ENCODE assay signal across 26 cellular contexts in genomic region chr11:36426226-36426848, GRCh38.
DNase-seq lines count a peak whose midpoint lies in the region; ATAC-seq, FAIRE-seq and TF ChIP-seq lines count a peak whose summit lies in the region.
"Had no signal": no experiment of that assay in that cellular context is flagged by ENCODE, and none has a peak within 500 bp of the region (broad histone marks: within the 10 kb centered on the region; RNA-seq: fewer than 3 reads in every experiment).

No MANE protein-coding gene starts in this region.

- H4K20me1 ChIP-seq in IMR-90 (ENCODE audit: insufficient read depth, low read length), result no peaks in the 10 kb centered on the region

- H3K27ac ChIP-seq in IMR-90 (ENCODE audit: insufficient read depth, low read length) (no peak overlapping the region), left lung (peak overlapping the region; percentile 38 to 54), small intestine (ENCODE audit: low read depth in 1 of 2, low read length in 1 of 2) (peak overlapping the region in 1 of 2 donors; percentile 26)
- H3K27ac ChIP-seq: brain microvascular endothelial cell, thyroid gland had no signal

- BruUV-seq in IMR-90 (replicated peaks; lab: Mats Ljungman, UMichigan), result no TSS peak

- peak overlapping the region; percentile 52 for H3K18ac ChIP-seq in IMR-90 (ENCODE audit: low read depth, low read length)

- H3K56ac ChIP-seq in IMR-90 (ENCODE audit: extremely low read depth, insufficient read depth, low read length), result no peak overlapping the region

- peak overlapping the region; percentile 40; the same call in 1 of the 2 replicates for H4K91ac ChIP-seq in IMR-90 (ENCODE audit: insufficient read depth, low read depth, low read length)

- 0 out of 2 replicates have a peak overlapping the region, but pooled peaks have one; percentile 23 for H3K14ac ChIP-seq in IMR-90 (replicated peaks; ENCODE audit: low read depth, low read length)

- H4K8ac ChIP-seq in IMR-90 (ENCODE audit: low read depth in 2 of 2, low read length in 2 of 2), result peak overlapping the region in 1 of 2 experiments; percentile 19; a peak in 2 of 4 replicates

- peak overlapping the region; percentile 20; the same call in 1 of the 3 replicates for H2BK15ac ChIP-seq in IMR-90 (ENCODE audit: low read depth, low read length)

- peaks cover 0 to 12% of the 10 kb centered on the region in 2 experiments; a peak in 3 of 4 replicates for H3K79me1 ChIP-seq in IMR-90 (ENCODE audit: low read depth in 1 of 2, low read length in 2 of 2)

- peak overlapping the region; percentile 31; the same call in 1 of the 2 replicates for H4K5ac ChIP-seq in IMR-90 (ENCODE audit: low read depth, low read length)

- H3K9me3 ChIP-seq in IMR-90 (ENCODE audit: control insufficient read depth, insufficient read depth, low read length), result no peaks in the 10 kb centered on the region
- no peaks in the 10 kb centered on the region for H3K9me3 ChIP-seq in left lung
- H3K9me3 ChIP-seq in small intestine (ENCODE audit: control insufficient read depth, low read depth), result no peaks in the 10 kb centered on the region
- H3K9me3 ChIP-seq: thyroid gland had no signal

- H3K27me3 ChIP-seq in IMR-90 (ENCODE audit: control insufficient read depth, insufficient read depth, low read length) (no peaks in the 10 kb centered on the region), left lung (no peaks in the 10 kb centered on the region), small intestine (ENCODE audit: control insufficient read depth in 2 of 2, insufficient read depth in 2 of 2, low read length in 2 of 2) (no peaks in the 10 kb centered on the region)
- H3K27me3 ChIP-seq: brain microvascular endothelial cell, thyroid gland had no signal

- H3K4me3 ChIP-seq in IMR-90 (ENCODE audit: insufficient read depth, low read depth, low read length) (no peak overlapping the region), left lung (no peak overlapping the region), small intestine (ENCODE audit: low read depth in 1 of 2, low read length in 2 of 2) (no peak overlapping the region)
- H3K4me3 ChIP-seq: thyroid gland had no signal

- peak overlapping the region; percentile 26; the same call in 1 of the 2 replicates for H2BK20ac ChIP-seq in IMR-90 (ENCODE audit: low read depth, low read length)

- dilution Hi-C loops in IMR-90 (cut with HindIII; ENCODE audit: low sequenced_read_pairs, unreplicated experiment), result no loop called here

- intact Hi-C loops in IMR-90 (cut with micrococcal nuclease) (no loop called here), left lung (cut with DNase I) (no loop called here)

- H3K4me1 ChIP-seq in IMR-90 (ENCODE audit: control insufficient read depth, insufficient read depth, low read length) (peaks cover 21% of the 10 kb centered on the region), left lung (peaks cover 23 to 24% of the 10 kb centered on the region in 2 donors), small intestine (ENCODE audit: control insufficient read depth in 2 of 2, insufficient read depth in 1 of 2, low read depth in 1 of 2, low read length in 1 of 2) (peaks cover 0 to 6% of the 10 kb centered on the region in 2 donors)

- H3K36me3 ChIP-seq in IMR-90 (ENCODE audit: control insufficient read depth, insufficient read depth, low read length) (no peaks in the 10 kb centered on the region), left lung (no peaks in the 10 kb centered on the region), small intestine (ENCODE audit: control insufficient read depth in 2 of 2, insufficient read depth in 2 of 2, low read length in 2 of 2) (peaks cover 0 to 3% of the 10 kb centered on the region in 2 donors)
- H3K36me3 ChIP-seq: thyroid gland had no signal

- H2AK5ac ChIP-seq in IMR-90 (ENCODE audit: low read depth, low read length), result peak overlapping the region; percentile 6; the same call in 1 of the 2 replicates

- H3K23ac ChIP-seq in IMR-90 (ENCODE audit: low read depth, low read length), result peak overlapping the region; percentile 29; the same call in 1 of the 2 replicates

- TF ChIP-seq CTCF in IMR-90 (conservative IDR thresholded peaks at IDR 0.05; ENCODE audit: low read depth, low read length) (no peak), left lung (IDR thresholded peaks at IDR 0.05) (no peak)

- no peak overlapping the region for H3K9ac ChIP-seq in IMR-90 (ENCODE audit: low read depth, low read length)

- H3K9me1 ChIP-seq in IMR-90 (ENCODE audit: insufficient read depth, low read length), result peaks cover 27% of the 10 kb centered on the region

- H2BK5ac ChIP-seq in IMR-90 (ENCODE audit: low read depth, low read length, poor library complexity, severe bottlenecking), result peak overlapping the region; percentile 12

- no CpG with 5 or more reads among the region's 4 CpGs for WGBS in IMR-90 (ENCODE audit: extremely low coverage in 2 of 2, insufficient read length in 1 of 2), 2 experiments
- WGBS in small intestine, 3 donors, result 36 to 64% (median 52%) methylated on average over 4 of the region's 4 CpGs

- H2AFZ ChIP-seq in IMR-90 (replicated peaks; ENCODE audit: low read length, poor library complexity), result peak overlapping the region; percentile 27

- in situ Hi-C loops in IMR-90 (cut with MboI; ENCODE audit: low sequenced_read_pairs), result no loop called here

- POLR2A ChIA-PET in IMR-90 (lab: Charles Lee; ENCODE audit: unreplicated experiment), result interaction anchor here (0.7 kb wide), 1 partner anchor 11 kb away, joined by 5 read pairs; no protein-coding TSS in a partner anchor

- no peak for TF ChIP-seq RAD21 in IMR-90 (IDR thresholded peaks at IDR 0.05; ENCODE audit: low read length)

- H2BK120ac ChIP-seq in IMR-90 (ENCODE audit: low read depth, low read length), result peak overlapping the region; percentile 40

- no peak overlapping the region; the same call in 1 of the 2 replicates for H3K4me2 ChIP-seq in IMR-90 (ENCODE audit: low read depth, low read length)

- H3K4ac ChIP-seq in IMR-90 (ENCODE audit: low read depth, low read length), result peak overlapping the region; percentile 13

- FAIRE-seq in small intestine (lab: Jason Lieb, UNC) (no peak), GM12891 (lab: Jason Lieb, UNC) (no peak)
- FAIRE-seq: colon, TTC549 had no signal

- no peak for TF ChIP-seq POLR2A in IMR-90 (IDR thresholded peaks at IDR 0.05; ENCODE audit: low read depth, low read length)
- TF ChIP-seq POLR2A in GM12891 (IDR thresholded peaks at IDR 0.05; ENCODE audit: low read depth, low read length), result no peak

- CTCF ChIA-PET in IMR-90 (lab: Yijun Ruan, JAX), result interaction anchor here (1.0 to 1.2 kb wide), 2 partner anchors 13 to 54 kb away, joined by 3 read pairs; no protein-coding TSS in a partner anchor

- ATAC-seq in IMR-90 (ENCODE audit: low read depth) (peak; percentile 73), left lung (peak; percentile 45), HG02763 (IDR thresholded peaks at IDR 0.05; ENCODE audit: unreplicated experiment) (no peak)
- ATAC-seq: activated CD4-positive, alpha-beta T cell treated with anti-CD3 and anti-CD28 coated beads for 36 hours; activated T-helper 17 cell treated with anti-CD3 and anti-CD28 coated beads, Interleukin-2, amount 50 U/mL, for 72 hours; Panc1 had no signal

- H2AK9ac ChIP-seq in IMR-90 (replicated peaks; ENCODE audit: low read depth, low read length, poor library complexity), result no peak overlapping the region

- DNase-seq in DMS79 treated with DMSO at 0.1 percent for 48 hours (lab: John Stamatoyannopoulos, UW) (peak; percentile 17), DMS79 (lab: John Stamatoyannopoulos, UW) (no peak), IMR-90 (no peak), left lung (no peak), small intestine (peak; percentile 21), GM12891 (ENCODE audit: insufficient read length, low spot score) (no peak), amygdala (lab: John Stamatoyannopoulos, UW) (no peak)
- DNase-seq: activated CD4-positive, alpha-beta T cell treated with anti-CD3 and anti-CD28 coated beads for 36 hours; activated naive CD8-positive, alpha-beta T cell treated with anti-CD3 and anti-CD28 coated beads for 36 hours; Calu3; endodermal cell; GOT3; NCI-H2081 treated with DMSO at 0.1 percent for 48 hours; nephron progenitor cell; NK-92 treated with Interleukin-12 subunit alpha and Interleukin-12 subunit beta, amount 100 ng/mL, for 24 hours; SIG-M5; stimulated activated CD4-positive, alpha-beta T cell treated with anti-CD3 and anti-CD28 coated beads, Interleukin-2, amount 100 ng/mL, for 48 hours; stimulated activated naive CD4-positive, alpha-beta T cell treated with Interleukin-2 at 50 U/mL for 16 hours; T-cell; thyroid gland had no signal

TF ChIP-seq in IMR-90, 13 proteins besides CTCF, POLR2A, EP300 and RAD21:
- TF ChIP-seq BHLHE40 (IDR thresholded peaks at IDR 0.05; ENCODE audit: low read depth, low read length) (no peak), FOS (IDR thresholded peaks at IDR 0.05; ENCODE audit: low read depth, low read length) (no peak), MAZ (IDR thresholded peaks at IDR 0.05; ENCODE audit: borderline replicate concordance, low read depth, low read length) (no peak), SMC3 (IDR thresholded peaks at IDR 0.05; ENCODE audit: low read depth, low read length) (no peak), CHD1 (IDR thresholded peaks at IDR 0.05; ENCODE audit: low read depth, low read length) (no peak), NFE2L2 (IDR thresholded peaks at IDR 0.05; ENCODE audit: low read depth, low read length) (no peak)
TF ChIP-seq in IMR-90: peak in this region for 0.

TF ChIP-seq in GM12891, 5 proteins besides CTCF, POLR2A, EP300 and RAD21:
- TF ChIP-seq SPI1 (IDR thresholded peaks at IDR 0.05; ENCODE audit: low read depth, low read length), result no peak
- TF ChIP-seq TAF1 (IDR thresholded peaks at IDR 0.05; ENCODE audit: low read depth, low read length), result no peak
- TF ChIP-seq POU2F2 (IDR thresholded peaks at IDR 0.05; ENCODE audit: low read depth, low read length), result no peak
- no peak for TF ChIP-seq PAX5 (IDR thresholded peaks at IDR 0.05; ENCODE audit: insufficient read depth, low read length, severe bottlenecking)
- TF ChIP-seq POLR2AphosphoS5 (IDR thresholded peaks at IDR 0.05; ENCODE audit: low read depth, low read length), result no peak

Comparison
In these comparisons a context has a peak if more than half of its experiments do, and no peak if none do; other contexts are left out.
1. DNase-seq: peak in DMS79 treated with DMSO at 0.1 percent for 48 hours (single experiment) and small intestine (single experiment); none in DMS79 (single experiment), IMR-90 (single experiment), left lung (0 of 2), GM12891 (single experiment) and amygdala (0 of 56).